In the genomic region with DNA sequence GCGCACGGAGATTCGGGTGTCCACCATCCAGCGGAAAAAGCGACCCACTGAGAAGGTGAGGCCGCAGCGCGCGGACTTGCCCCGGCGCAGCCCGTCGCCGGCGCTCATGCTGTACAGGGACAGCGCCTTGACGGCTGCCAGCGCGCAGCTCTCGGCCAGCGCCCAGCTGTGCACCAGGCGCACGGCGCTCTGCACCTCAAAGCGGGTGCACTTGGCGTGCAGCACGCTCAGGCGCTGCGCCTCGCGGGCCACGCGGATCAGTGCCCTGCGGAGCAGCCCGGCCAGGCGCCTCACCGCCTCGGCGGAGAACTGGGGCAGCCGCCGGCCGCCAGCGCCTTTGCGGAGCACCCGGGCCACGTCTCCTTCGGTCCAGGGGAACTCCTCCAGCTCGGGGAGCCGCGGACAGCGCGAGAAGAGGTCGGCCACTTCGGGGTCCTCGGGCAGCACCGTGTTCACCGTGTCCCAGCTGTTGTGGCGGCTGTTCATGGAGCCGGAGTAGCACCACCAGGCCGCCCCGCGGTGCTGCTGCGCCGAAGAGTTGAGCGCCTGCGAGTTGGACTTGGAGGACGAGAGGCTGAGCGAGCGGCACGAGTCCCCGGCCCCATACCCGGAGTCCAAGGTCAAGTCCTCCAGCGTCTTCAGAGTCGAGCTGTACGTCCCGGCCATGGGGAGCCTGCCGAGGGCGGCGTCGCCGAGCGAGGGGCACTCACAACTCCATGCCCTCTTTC, we compare ENCODE assay signal across 1 cellular context.
TF ChIP-seq lines count a peak whose summit lies in the region.

No MANE protein-coding gene starts in this region.

TF ChIP-seq in HEK293, 187 proteins besides CTCF, POLR2A, EP300 and RAD21 (continued from another document):
- TF ChIP-seq, protein P1, sequence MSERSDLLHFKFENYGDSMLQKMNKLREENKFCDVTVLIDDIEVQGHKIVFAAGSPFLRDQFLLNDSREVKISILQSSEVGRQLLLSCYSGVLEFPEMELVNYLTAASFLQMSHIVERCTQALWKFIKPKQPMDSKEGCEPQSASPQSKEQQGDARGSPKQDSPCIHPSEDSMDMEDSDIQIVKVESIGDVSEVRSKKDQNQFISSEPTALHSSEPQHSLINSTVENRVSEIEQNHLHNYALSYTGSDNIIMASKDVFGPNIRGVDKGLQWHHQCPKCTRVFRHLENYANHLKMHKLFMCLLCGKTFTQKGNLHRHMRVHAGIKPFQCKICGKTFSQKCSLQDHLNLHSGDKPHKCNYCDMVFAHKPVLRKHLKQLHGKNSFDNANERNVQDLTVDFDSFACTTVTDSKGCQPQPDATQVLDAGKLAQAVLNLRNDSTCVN (tag by site-specific recombination; optimal IDR thresholded peaks at IDR 0.05), result peak; percentile 91
- TF ChIP-seq ZFP69B (tag by site-specific recombination; IDR thresholded peaks at IDR 0.05) (0 out of 2 replicates have a peak, but pooled peaks have one; percentile 2), HOXD13 (CRISPR knock-in tag; IDR thresholded peaks at IDR 0.05; ENCODE audit: borderline replicate concordance) (no peak), ZBTB20 (tag by site-specific recombination; IDR thresholded peaks at IDR 0.05) (peak; percentile 39), ZNF837 (tag by site-specific recombination; IDR thresholded peaks at IDR 0.05) (no peak), ZIC2 (tag by site-specific recombination; IDR thresholded peaks at IDR 0.05) (peak; percentile 59), ZBTB8A (tag by site-specific recombination; IDR thresholded peaks at IDR 0.05) (peak; percentile 84), ZNF335 (tag by site-specific recombination; conservative IDR thresholded peaks at IDR 0.05) (0 out of 2 replicates have a peak, but pooled peaks have one; percentile 72), SCRT1 (tag by site-specific recombination; IDR thresholded peaks at IDR 0.05; ENCODE audit: borderline replicate concordance) (no peak), ZNF785 (tag by site-specific recombination; IDR thresholded peaks at IDR 0.05) (no peak), YY1 (tag by site-specific recombination; IDR thresholded peaks at IDR 0.05) (0 out of 2 replicates have a peak, but pooled peaks have one; percentile 1), ZNF211 (tag by site-specific recombination; IDR thresholded peaks at IDR 0.05; ENCODE audit: low read depth) (no peak)
- TF ChIP-seq, protein P2, sequence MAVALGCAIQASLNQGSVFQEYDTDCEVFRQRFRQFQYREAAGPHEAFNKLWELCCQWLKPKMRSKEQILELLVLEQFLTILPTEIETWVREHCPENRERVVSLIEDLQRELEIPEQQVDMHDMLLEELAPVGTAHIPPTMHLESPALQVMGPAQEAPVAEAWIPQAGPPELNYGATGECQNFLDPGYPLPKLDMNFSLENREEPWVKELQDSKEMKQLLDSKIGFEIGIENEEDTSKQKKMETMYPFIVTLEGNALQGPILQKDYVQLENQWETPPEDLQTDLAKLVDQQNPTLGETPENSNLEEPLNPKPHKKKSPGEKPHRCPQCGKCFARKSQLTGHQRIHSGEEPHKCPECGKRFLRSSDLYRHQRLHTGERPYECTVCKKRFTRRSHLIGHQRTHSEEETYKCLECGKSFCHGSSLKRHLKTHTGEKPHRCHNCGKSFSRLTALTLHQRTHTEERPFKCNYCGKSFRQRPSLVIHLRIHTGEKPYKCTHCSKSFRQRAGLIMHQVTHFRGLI (tag by site-specific recombination; IDR thresholded peaks at IDR 0.05), result no peak
- TF ChIP-seq, protein P3, sequence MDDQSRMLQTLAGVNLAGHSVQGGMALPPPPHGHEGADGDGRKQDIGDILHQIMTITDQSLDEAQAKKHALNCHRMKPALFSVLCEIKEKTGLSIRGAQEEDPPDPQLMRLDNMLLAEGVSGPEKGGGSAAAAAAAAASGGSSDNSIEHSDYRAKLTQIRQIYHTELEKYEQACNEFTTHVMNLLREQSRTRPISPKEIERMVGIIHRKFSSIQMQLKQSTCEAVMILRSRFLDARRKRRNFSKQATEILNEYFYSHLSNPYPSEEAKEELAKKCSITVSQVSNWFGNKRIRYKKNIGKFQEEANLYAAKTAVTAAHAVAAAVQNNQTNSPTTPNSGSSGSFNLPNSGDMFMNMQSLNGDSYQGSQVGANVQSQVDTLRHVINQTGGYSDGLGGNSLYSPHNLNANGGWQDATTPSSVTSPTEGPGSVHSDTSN (CRISPR knock-in tag; IDR thresholded peaks at IDR 0.05), result peak; percentile 57; the same call in 1 of the 2 replicates
- TF ChIP-seq, protein P4, sequence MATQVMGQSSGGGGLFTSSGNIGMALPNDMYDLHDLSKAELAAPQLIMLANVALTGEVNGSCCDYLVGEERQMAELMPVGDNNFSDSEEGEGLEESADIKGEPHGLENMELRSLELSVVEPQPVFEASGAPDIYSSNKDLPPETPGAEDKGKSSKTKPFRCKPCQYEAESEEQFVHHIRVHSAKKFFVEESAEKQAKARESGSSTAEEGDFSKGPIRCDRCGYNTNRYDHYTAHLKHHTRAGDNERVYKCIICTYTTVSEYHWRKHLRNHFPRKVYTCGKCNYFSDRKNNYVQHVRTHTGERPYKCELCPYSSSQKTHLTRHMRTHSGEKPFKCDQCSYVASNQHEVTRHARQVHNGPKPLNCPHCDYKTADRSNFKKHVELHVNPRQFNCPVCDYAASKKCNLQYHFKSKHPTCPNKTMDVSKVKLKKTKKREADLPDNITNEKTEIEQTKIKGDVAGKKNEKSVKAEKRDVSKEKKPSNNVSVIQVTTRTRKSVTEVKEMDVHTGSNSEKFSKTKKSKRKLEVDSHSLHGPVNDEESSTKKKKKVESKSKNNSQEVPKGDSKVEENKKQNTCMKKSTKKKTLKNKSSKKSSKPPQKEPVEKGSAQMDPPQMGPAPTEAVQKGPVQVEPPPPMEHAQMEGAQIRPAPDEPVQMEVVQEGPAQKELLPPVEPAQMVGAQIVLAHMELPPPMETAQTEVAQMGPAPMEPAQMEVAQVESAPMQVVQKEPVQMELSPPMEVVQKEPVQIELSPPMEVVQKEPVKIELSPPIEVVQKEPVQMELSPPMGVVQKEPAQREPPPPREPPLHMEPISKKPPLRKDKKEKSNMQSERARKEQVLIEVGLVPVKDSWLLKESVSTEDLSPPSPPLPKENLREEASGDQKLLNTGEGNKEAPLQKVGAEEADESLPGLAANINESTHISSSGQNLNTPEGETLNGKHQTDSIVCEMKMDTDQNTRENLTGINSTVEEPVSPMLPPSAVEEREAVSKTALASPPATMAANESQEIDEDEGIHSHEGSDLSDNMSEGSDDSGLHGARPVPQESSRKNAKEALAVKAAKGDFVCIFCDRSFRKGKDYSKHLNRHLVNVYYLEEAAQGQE (tag by site-specific recombination; IDR thresholded peaks at IDR 0.05), result peak; percentile 58; the same call in 1 of the 2 replicates
TF ChIP-seq in HEK293: peak in this region for 10.
